8 cellular contexts compared by ENCODE assay signal in the genomic region with DNA sequence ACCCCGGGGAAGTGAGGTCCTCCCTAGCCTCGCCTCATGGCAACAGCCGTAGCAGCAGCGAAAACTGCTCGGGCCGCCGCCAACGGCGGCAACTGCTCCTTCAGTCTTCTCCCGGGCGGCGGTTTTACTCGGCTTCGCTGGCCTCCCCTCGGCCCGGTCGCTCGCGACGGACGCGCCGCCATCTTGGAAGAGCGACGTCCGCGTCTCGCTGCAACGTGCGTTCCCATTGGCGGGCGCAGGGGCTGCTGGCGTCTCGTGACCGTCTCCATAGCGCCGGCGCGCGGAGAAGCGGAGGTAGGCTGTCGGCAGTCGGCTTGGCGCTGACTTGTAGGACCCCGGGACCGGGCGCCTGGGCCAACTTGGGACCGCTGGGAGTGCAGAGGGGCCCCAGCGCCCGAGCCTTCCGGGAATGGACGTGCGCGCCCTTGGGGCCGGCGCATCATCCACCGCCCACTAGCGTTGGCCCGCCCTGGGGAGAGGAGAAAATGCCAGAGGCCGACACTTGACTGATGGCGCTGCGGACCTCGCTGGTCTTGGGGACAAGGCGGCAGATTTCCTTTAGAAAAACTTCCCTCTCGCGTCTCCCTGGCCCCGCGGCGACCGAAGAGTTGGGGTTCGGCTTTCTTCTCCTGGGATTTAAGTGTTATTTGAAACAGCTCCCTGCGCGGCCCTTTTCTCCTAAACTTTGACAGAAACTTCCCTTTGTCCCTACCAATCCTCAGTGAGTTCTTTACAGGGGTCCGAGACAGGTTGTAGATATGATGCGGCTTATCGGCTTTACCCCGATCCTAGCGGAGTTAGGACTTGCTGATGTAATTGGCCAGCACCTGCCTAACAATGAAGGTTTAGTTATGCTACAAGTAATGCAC. TPM values are rescaled to one million over a fixed set of nuclear protein-coding genes. Genes with fewer than 3 reads are reported as not detected.
DNase-seq lines count a peak whose midpoint lies in the region; ATAC-seq and TF ChIP-seq lines count a peak whose summit lies in the region.

A gene with protein sequence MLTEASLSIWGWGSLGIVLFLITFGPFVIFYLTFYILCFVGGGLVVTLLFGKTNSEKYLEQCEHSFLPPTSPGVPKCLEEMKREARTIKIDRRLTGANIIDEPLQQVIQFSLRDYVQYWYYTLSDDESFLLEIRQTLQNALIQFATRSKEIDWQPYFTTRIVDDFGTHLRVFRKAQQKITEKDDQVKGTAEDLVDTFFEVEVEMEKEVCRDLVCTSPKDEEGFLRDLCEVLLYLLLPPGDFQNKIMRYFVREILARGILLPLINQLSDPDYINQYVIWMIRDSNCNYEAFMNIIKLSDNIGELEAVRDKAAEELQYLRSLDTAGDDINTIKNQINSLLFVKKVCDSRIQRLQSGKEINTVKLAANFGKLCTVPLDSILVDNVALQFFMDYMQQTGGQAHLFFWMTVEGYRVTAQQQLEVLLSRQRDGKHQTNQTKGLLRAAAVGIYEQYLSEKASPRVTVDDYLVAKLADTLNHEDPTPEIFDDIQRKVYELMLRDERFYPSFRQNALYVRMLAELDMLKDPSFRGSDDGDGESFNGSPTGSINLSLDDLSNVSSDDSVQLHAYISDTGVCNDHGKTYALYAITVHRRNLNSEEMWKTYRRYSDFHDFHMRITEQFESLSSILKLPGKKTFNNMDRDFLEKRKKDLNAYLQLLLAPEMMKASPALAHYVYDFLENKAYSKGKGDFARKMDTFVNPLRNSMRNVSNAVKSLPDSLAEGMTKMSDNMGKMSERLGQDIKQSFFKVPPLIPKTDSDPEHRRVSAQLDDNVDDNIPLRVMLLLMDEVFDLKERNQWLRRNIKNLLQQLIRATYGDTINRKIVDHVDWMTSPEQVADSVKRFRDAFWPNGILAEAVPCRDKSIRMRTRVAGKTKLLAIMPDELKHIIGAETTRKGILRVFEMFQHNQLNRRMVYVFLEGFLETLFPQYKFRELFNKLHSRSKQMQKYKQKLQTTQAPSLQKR (minus strand): TSS at position 193 of the 869 bp plus-strand sequence. CDS start 199 bp downstream, outside the sequence.

- H3K27ac ChIP-seq in caudate nucleus (ENCODE audit: low read depth, low read length): peak within 1 kb of the TSS; percentile 91

- intact Hi-C loops in activated B cell treated with CpG ODN at 0.5 μM for 24 hours (cut with micrococcal nuclease): loop anchor here (1.0 to 10.0 kb wide), 6 partner anchors 402 to 1520 kb away; partner anchors contain the start of genes AHR, BZW2 and HDAC9

- H3K4me1 Mint-ChIP-seq in activated B cell treated with CpG ODN at 0.5 μM for 24 hours: peaks cover 44% of the 10 kb centered on the region

- TF ChIP-seq CTCF in AG09309 (IDR thresholded peaks at IDR 0.05; ENCODE audit: control insufficient read depth, insufficient read depth, low read depth, low read length, missing control alignments) (peak; percentile 29), activated B cell treated with CpG ODN at 0.5 μM for 24 hours (IDR thresholded peaks at IDR 0.05) (no peak)

- POLR2A ChIA-PET in activated B cell treated with CpG ODN at 0.5 μM for 24 hours (lab: Charles Lee): no interaction called here

- H3K27ac Mint-ChIP-seq in activated B cell treated with CpG ODN at 0.5 μM for 24 hours: peak within 1 kb of the TSS; percentile 98

- CTCF ChIA-PET in activated B cell treated with CpG ODN at 0.5 μM for 24 hours (lab: Charles Lee): no interaction called here

- H3K9me3 Mint-ChIP-seq in activated B cell treated with CpG ODN at 0.5 μM for 24 hours: no peaks in the 10 kb centered on the region

- peak within 1 kb of the TSS; percentile 98 for H3K4me3 Mint-ChIP-seq in activated B cell treated with CpG ODN at 0.5 μM for 24 hours

- ATAC-seq in HG03196 (IDR thresholded peaks at IDR 0.05; ENCODE audit: unreplicated experiment) (peak; percentile 95), activated B cell treated with CpG ODN at 0.5 μM for 24 hours (ENCODE audit: low read depth) (peak; percentile 91)

- in situ Hi-C loops in GM18951 (cut with MboI; ENCODE audit: low sequenced_read_pairs, unreplicated experiment): no loop called here

- peak within 1 kb of the TSS; percentile 88 for H3K4me3 ChIP-seq in AG09309 (ENCODE audit: control insufficient read depth, low read depth, low read length)

- peaks cover 17% of the 10 kb centered on the region for H3K36me3 Mint-ChIP-seq in activated B cell treated with CpG ODN at 0.5 μM for 24 hours (ENCODE audit: low read depth)

- peak; percentile 61 for DNase-seq in AG09309 (ENCODE audit: low read depth)
- peak; percentile 99 for DNase-seq in NCI-H226
- DNase-seq in activated B cell treated with CpG ODN at 0.5 μM for 24 hours: peak; percentile 84
- peak; percentile 13 to 96 (median 87) for DNase-seq in caudate nucleus (lab: John Stamatoyannopoulos, UW)
- peak; percentile 93 for DNase-seq in inferior parietal cortex (ENCODE audit: extremely low spot score)
- DNase-seq in stimulated activated CD4-positive, alpha-beta T cell treated with anti-CD3 and anti-CD28 coated beads, Interleukin-12 subunit alpha, Interleukin-12 subunit beta, amount 100 ng/mL, for 24 hours (ENCODE audit: low read depth in 2 of 2): peak; percentile 75 to 85

- TF ChIP-seq POLR2A in GM18951 (IDR thresholded peaks at IDR 0.05; ENCODE audit: extremely low read depth, insufficient read depth, insufficient read length): peak; percentile 92

- H3K27me3 Mint-ChIP-seq in activated B cell treated with CpG ODN at 0.5 μM for 24 hours: no peaks in the 10 kb centered on the region

RNA-seq across cellular contexts. Expression of the gene that starts here (rescaled TPM):
- total RNA-seq in activated B cell treated with CpG ODN at 0.5 μM for 24 hours: 40.0 and 46.5 TPM in 2 replicates

Comparison
In these comparisons a context has a peak if more than half of its experiments do, and no peak if none do; other contexts are left out.
1. Peak in every context shown above with its lines: DNase-seq, ATAC-seq, H3K4me3 ChIP-seq and H3K27ac ChIP-seq.